8 cellular contexts compared by ENCODE assay signal in the genomic region with DNA sequence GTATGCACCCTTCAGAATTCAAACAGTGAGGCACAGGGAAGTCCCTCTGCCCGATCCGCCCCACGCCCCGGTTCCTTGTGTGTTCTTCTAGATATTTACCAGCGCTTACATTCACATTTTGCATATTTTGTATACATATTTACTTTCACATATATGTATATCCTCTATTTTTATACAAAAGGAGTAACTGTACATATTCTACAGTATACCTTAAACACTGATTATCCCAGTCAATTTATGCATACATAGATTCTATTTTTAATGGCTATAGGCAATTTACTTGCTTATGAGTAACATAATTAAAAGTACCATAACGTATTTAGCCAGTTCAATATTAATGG. TPM values are rescaled to one million over a fixed set of nuclear protein-coding genes. Genes with fewer than 3 reads are reported as not detected.
DNase-seq lines count a peak whose midpoint lies in the region; ATAC-seq, FAIRE-seq and TF ChIP-seq lines count a peak whose summit lies in the region.

No MANE protein-coding gene starts in this region.

- H3K36me3 ChIP-seq in HUES6 (ENCODE audit: control insufficient read depth, insufficient read depth, low read length) (peaks cover 14% of the 10 kb centered on the region), muscle layer of colon (ENCODE audit: insufficient read depth, low read length) (peaks cover 10% of the 10 kb centered on the region)

- peak overlapping the region; percentile 96 to 99 (median 98) for H3K4me3 Mint-ChIP-seq in brain

- H3K36me3 Mint-ChIP-seq in brain: peaks cover 28% of the 10 kb centered on the region

- H3K27me3 ChIP-seq in HUES6 (ENCODE audit: control insufficient read depth, insufficient read depth, low read length) (no peaks in the 10 kb centered on the region), muscle layer of colon (ENCODE audit: control insufficient read depth in 1 of 2, insufficient read depth in 2 of 2, low read length in 2 of 2) (no peaks in the 10 kb centered on the region)

- no peak for DNase-seq in HTR-8/SVneo (ENCODE audit: insufficient read length, low spot score)
- DNase-seq in NCI-H446 (lab: John Stamatoyannopoulos, UW): no peak

- H3K27me3 Mint-ChIP-seq in brain: peaks cover 12% of the 10 kb centered on the region

- H3K9me3 ChIP-seq in HUES6 (ENCODE audit: control insufficient read depth, insufficient read depth, low read depth, low read length) (no peaks in the 10 kb centered on the region), muscle layer of colon (ENCODE audit: low read length) (no peaks in the 10 kb centered on the region)

- H3K4me1 ChIP-seq in HUES6 (ENCODE audit: control insufficient read depth, insufficient read depth, low read length) (peaks cover 11% of the 10 kb centered on the region; the same call in 1 of the 2 replicates), muscle layer of colon (ENCODE audit: insufficient read depth, low read length) (peaks cover 9% of the 10 kb centered on the region)

- H3K27ac Mint-ChIP-seq in brain: peak overlapping the region; percentile 94 to 98 (median 97)

- FAIRE-seq in HTR-8/SVneo (lab: Jason Lieb, UNC): no peak

- TF ChIP-seq CTCF in 22Rv1 (IDR thresholded peaks at IDR 0.05) (peak; percentile 64), brain (conservative IDR thresholded peaks at IDR 0.05) (peak; percentile 31 to 40)

- H3K4me3 ChIP-seq in HUES6 (ENCODE audit: low read depth, low read length): 0 out of 2 replicates have a peak overlapping the region, but pooled peaks have one; percentile 90
- peak overlapping the region; percentile 83 to 91 for H3K4me3 ChIP-seq in muscle layer of colon (ENCODE audit: low read depth in 1 of 2, low read length in 2 of 2)

- no peak overlapping the region for H3K9ac ChIP-seq in HUES6 (ENCODE audit: low read length)
- peak overlapping the region; percentile 93 for H3K9ac ChIP-seq in muscle layer of colon (ENCODE audit: low read length)

- ATAC-seq in GM21515 (IDR thresholded peaks at IDR 0.05; ENCODE audit: unreplicated experiment) (no peak), HG02938 (IDR thresholded peaks at IDR 0.05; ENCODE audit: unreplicated experiment) (no peak)

- H3K27ac ChIP-seq in 22Rv1 (no peak overlapping the region), HUES6 (ENCODE audit: low read depth, low read length) (no peak overlapping the region), muscle layer of colon (ENCODE audit: low read depth, low read length) (no peak overlapping the region)

- H3K4me1 Mint-ChIP-seq in brain: peaks cover 31% of the 10 kb centered on the region

- no peaks in the 10 kb centered on the region for H3K9me3 Mint-ChIP-seq in brain

RNA-seq across cellular contexts. Expression of a gene that starts 0.3 kb away (rescaled TPM):
- polyA plus RNA-seq in brain (ENCODE audit: insufficient read depth, low read depth, low replicate concordance): 9.5 TPM

RNA-seq across cellular contexts. Expression of a gene that starts 3.8 kb away (rescaled TPM):
- polyA plus RNA-seq in brain (ENCODE audit: insufficient read depth, low read depth, low replicate concordance): not detected

RNA-seq across cellular contexts. Expression of a gene that starts 43.1 kb away (rescaled TPM):
- 31.6 TPM for polyA plus RNA-seq in brain (ENCODE audit: insufficient read depth, low read depth, low replicate concordance)

RNA-seq across cellular contexts. Expression of a gene that starts 48.5 kb away (rescaled TPM):
- 53.5 TPM for polyA plus RNA-seq in brain (ENCODE audit: insufficient read depth, low read depth, low replicate concordance)
